In genomic region chr11:14974723-14975587, GRCh38 we compare ENCODE assay signal across 8 cellular contexts. TPM values are rescaled to one million over a fixed set of nuclear protein-coding genes. Genes with fewer than 3 reads are reported as not detected.
DNase-seq lines count a peak whose midpoint lies in the region; ATAC-seq, FAIRE-seq and TF ChIP-seq lines count a peak whose summit lies in the region.
"Had no signal": no experiment of that assay in that cellular context is flagged by ENCODE, and none has a peak within 500 bp of the region (broad histone marks: within the 10 kb centered on the region; RNA-seq: fewer than 3 reads in every experiment).

No MANE protein-coding gene starts in this region.

- H3K4me1 ChIP-seq in effector memory CD4-positive, alpha-beta T cell (ENCODE audit: control insufficient read depth, insufficient read depth, low read length, poor library complexity, severe bottlenecking) = peaks cover 28% of the 10 kb centered on the region
- H3K4me1 ChIP-seq in muscle layer of duodenum (ENCODE audit: control insufficient read depth in 1 of 2, insufficient read depth in 2 of 2, low read length in 2 of 2) = peaks cover 5 to 26% of the 10 kb centered on the region in 2 donors
- H3K4me1 ChIP-seq in stomach = peaks cover 11 to 41% (median 34%) of the 10 kb centered on the region in 4 donors

- POLR2A ChIA-PET in activated CD4-positive, alpha-beta T cell treated with anti-CD3 and anti-CD28 coated beads, Interleukin-2, amount 10 ng/mL, durations not matched to agents 7 days and 5 days (lab: Charles Lee) = no interaction called here

- no peaks in the 10 kb centered on the region for H3K36me3 Mint-ChIP-seq in activated CD4-positive, alpha-beta T cell treated with anti-CD3 and anti-CD28 coated beads, Interleukin-2, amount 10 ng/mL, durations not matched to agents 7 days and 5 days (ENCODE audit: low read depth)

- TF ChIP-seq POLR2A in stomach (IDR thresholded peaks at IDR 0.05) = no peak

- H3K4me3 Mint-ChIP-seq in activated CD4-positive, alpha-beta T cell treated with anti-CD3 and anti-CD28 coated beads, Interleukin-2, amount 10 ng/mL, durations not matched to agents 7 days and 5 days = peak overlapping the region; percentile 53

- no peak overlapping the region for H3K4me3 ChIP-seq in Jurkat, Clone E6-1 (ENCODE audit: low read length)
- H3K4me3 ChIP-seq in effector memory CD4-positive, alpha-beta T cell (ENCODE audit: insufficient read depth, low read depth, low read length, poor library complexity, severe bottlenecking) = peak overlapping the region; percentile 54
- H3K4me3 ChIP-seq in muscle layer of duodenum (ENCODE audit: low read depth in 1 of 2, low read length in 2 of 2) (peak overlapping the region; percentile 49 to 58), stomach (peak overlapping the region; percentile 10 to 36 (median 33))

- peaks cover 30% of the 10 kb centered on the region for H3K27me3 ChIP-seq in effector memory CD4-positive, alpha-beta T cell (replicated peaks; ENCODE audit: control insufficient read depth, insufficient read depth, low read length, poor library complexity, severe bottlenecking)
- H3K27me3 ChIP-seq in muscle layer of duodenum (ENCODE audit: low read depth, low read length) (peaks cover 48% of the 10 kb centered on the region), stomach (peaks cover 16 to 77% (median 61%) of the 10 kb centered on the region in 3 donors)

- H3K9me3 ChIP-seq in effector memory CD4-positive, alpha-beta T cell (ENCODE audit: control insufficient read depth, low read length) = no peaks in the 10 kb centered on the region
- H3K9me3 ChIP-seq in muscle layer of duodenum (ENCODE audit: control insufficient read depth in 1 of 2, low read length in 2 of 2) (no peaks in the 10 kb centered on the region), stomach (no peaks in the 10 kb centered on the region)

- H3K4me1 Mint-ChIP-seq in activated CD4-positive, alpha-beta T cell treated with anti-CD3 and anti-CD28 coated beads, Interleukin-2, amount 10 ng/mL, durations not matched to agents 7 days and 5 days = peaks cover 32% of the 10 kb centered on the region

- WGBS in stomach, 5 donors = 5 to 8% (median 6%) methylated on average over 32 of the region's 32 CpGs

- H3K27ac Mint-ChIP-seq in activated CD4-positive, alpha-beta T cell treated with anti-CD3 and anti-CD28 coated beads, Interleukin-2, amount 10 ng/mL, durations not matched to agents 7 days and 5 days = peak overlapping the region; percentile 21

- CTCF ChIA-PET in activated CD4-positive, alpha-beta T cell treated with anti-CD3 and anti-CD28 coated beads, Interleukin-2, amount 10 ng/mL, durations not matched to agents 7 days and 5 days (lab: Charles Lee) = interaction anchor here (0.6 to 2.5 kb wide), 11 partner anchors 8 to 1012 kb away, joined by 3 to 15 read pairs (median 4); no protein-coding TSS in a partner anchor

- DNase-seq in Jurkat, Clone E6-1 (ENCODE audit: low read depth, low spot score) = peak; percentile 22
- peak; percentile 66 for DNase-seq in activated CD4-positive, alpha-beta T cell treated with anti-CD3 and anti-CD28 coated beads, Interleukin-2, amount 10 ng/mL, durations not matched to agents 7 days and 5 days
- DNase-seq in effector memory CD4-positive, alpha-beta T cell = peak in 2 of 3 donors; percentile 16 to 24
- peak; percentile 49 for DNase-seq in stomach
- DNase-seq in urothelium cell line (ENCODE audit: low spot score) = no peak

- TF ChIP-seq CTCF in stomach (IDR thresholded peaks at IDR 0.05) = peak in 5 of 7 experiments; percentile 25 to 44 (median 27)

- H3K27ac ChIP-seq in effector memory CD4-positive, alpha-beta T cell (ENCODE audit: insufficient read depth, low read length, poor library complexity, severe bottlenecking) = no peak overlapping the region
- H3K27ac ChIP-seq in muscle layer of duodenum (ENCODE audit: low read length) (no peak overlapping the region), stomach (no peak overlapping the region)
- H3K27ac ChIP-seq: epithelial cell of prostate had no signal

- H3K9me3 Mint-ChIP-seq in activated CD4-positive, alpha-beta T cell treated with anti-CD3 and anti-CD28 coated beads, Interleukin-2, amount 10 ng/mL, durations not matched to agents 7 days and 5 days = no peaks in the 10 kb centered on the region

- no peak for TF ChIP-seq EP300 in stomach (IDR thresholded peaks at IDR 0.05)

- intact Hi-C loops in stomach (cut with DNase I; ENCODE audit: low total_unique reads) = no loop called here

- H3K27me3 Mint-ChIP-seq in activated CD4-positive, alpha-beta T cell treated with anti-CD3 and anti-CD28 coated beads, Interleukin-2, amount 10 ng/mL, durations not matched to agents 7 days and 5 days = peaks cover 77% of the 10 kb centered on the region

- H3K36me3 ChIP-seq in effector memory CD4-positive, alpha-beta T cell (ENCODE audit: control insufficient read depth, insufficient read depth, low read length) = no peaks in the 10 kb centered on the region
- no peaks in the 10 kb centered on the region for H3K36me3 ChIP-seq in muscle layer of duodenum (ENCODE audit: control insufficient read depth in 1 of 2, insufficient read depth in 2 of 2, low read length in 2 of 2)
- H3K36me3 ChIP-seq in stomach = no peaks in the 10 kb centered on the region

- FAIRE-seq in urothelium cell line (lab: Jason Lieb, UNC) = no peak

- ATAC-seq in GM19035 (IDR thresholded peaks at IDR 0.05; ENCODE audit: unreplicated experiment) = peak; percentile 54

RNA-seq across cellular contexts. Expression of gene CALCA, which starts 2.8 kb away (rescaled TPM):
- not detected for polyA plus RNA-seq in Jurkat, Clone E6-1 (2012; ENCODE audit: insufficient read depth, insufficient read length)
- total RNA-seq in activated CD4-positive, alpha-beta T cell treated with anti-CD3 and anti-CD28 coated beads, Interleukin-2, amount 10 ng/mL, durations not matched to agents 7 days and 5 days = not detected
- total RNA-seq in stomach = not detected
- polyA plus RNA-seq in stomach = not detected
